16 cellular contexts compared by ENCODE assay signal in the genomic region with DNA sequence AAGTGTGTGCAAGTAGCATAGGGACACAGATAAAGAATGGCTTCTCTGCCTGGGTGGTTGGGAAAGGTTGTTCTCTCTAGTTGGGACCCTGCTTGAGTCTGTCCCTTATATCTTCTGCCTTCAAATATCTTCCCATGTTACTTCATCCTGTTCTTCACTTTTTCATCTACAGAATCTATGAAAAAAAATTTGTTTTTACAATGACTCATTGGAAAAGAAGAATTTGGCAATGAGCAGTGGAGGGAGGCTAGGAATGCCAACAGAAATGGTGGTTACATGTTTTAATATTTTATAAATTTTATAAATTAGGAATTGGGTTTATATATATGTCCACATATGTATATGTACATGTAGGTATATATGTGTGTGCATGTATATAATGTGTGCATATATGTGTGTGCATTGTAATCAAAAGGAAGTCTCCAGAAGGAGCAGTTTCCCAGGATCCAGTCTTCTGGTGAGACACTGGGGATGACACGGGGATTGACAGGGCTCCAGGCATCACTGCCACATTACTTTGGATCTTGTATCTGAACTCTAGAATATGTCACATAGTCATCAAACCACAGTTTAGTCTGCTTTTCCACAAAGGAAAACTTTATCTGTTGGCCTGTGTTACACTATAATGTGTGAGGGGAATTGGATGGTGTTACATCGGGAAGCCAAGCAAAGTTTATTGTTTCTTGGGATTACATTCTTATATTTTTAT.
A peak's percentile ranks its signal among the peaks of the same experiment; 100 is the strongest.
DNase-seq lines count a peak whose midpoint lies in the region; ATAC-seq and TF ChIP-seq lines count a peak whose summit lies in the region.
"Had no signal": no experiment of that assay in that cellular context is flagged by ENCODE, and none has a peak within 500 bp of the region (broad histone marks: within the 10 kb centered on the region; RNA-seq: fewer than 3 reads in every experiment).

No MANE protein-coding gene starts in this region.

- no peak overlapping the region for H2AFZ ChIP-seq in PC-9
- H2AFZ ChIP-seq in smooth muscle cell (ENCODE audit: low read depth), result no peak overlapping the region

- WGBS in smooth muscle cell (ENCODE audit: low lambda C conversion rate), result 29% methylated on average over 2 of the region's 2 CpGs

- H3K4me1 ChIP-seq in PC-9 (replicated peaks; ENCODE audit: insufficient read depth) (peaks cover 52% of the 10 kb centered on the region), smooth muscle cell (ENCODE audit: low read depth) (peaks cover 9% of the 10 kb centered on the region), mucosa of descending colon (ENCODE audit: low read depth) (peaks cover 13% of the 10 kb centered on the region)
- H3K4me1 ChIP-seq: SJCRH30 had no signal

- DNase-seq in GM03348 (ENCODE audit: low spot score) (peak; percentile 68), PC-9 (peak in 1 of 2 experiments; percentile 40), epithelial cell of esophagus (ENCODE audit: low read depth) (peak; percentile 44), smooth muscle cell (lab: John Stamatoyannopoulos, UW; ENCODE audit: unreplicated experiment) (no peak), mucosa of descending colon (no peak)
- DNase-seq in activated CD8-positive, alpha-beta T cell treated with anti-CD3 and anti-CD28 coated beads, Interleukin-2, amount 10 ng/mL, durations not matched to agents 7 days and 5 days, result no peak
- DNase-seq: activated CD4-positive, CD25-positive, alpha-beta regulatory T cell treated with anti-CD3 and anti-CD28 coated beads, Interleukin-2, amount 50 U/mL, for 72 hours; CD4-positive, CD25-positive, alpha-beta regulatory T cell; DMS79; hypothalamus; NCI-H146; SJCRH30; T-helper 9 cell; thyroid gland had no signal

- no peaks in the 10 kb centered on the region for H3K9me2 ChIP-seq in PC-9 (ENCODE audit: insufficient read depth)

- H3K27me3 Mint-ChIP-seq in activated CD8-positive, alpha-beta T cell treated with anti-CD3 and anti-CD28 coated beads, Interleukin-2, amount 10 ng/mL, durations not matched to agents 7 days and 5 days (ENCODE audit: low read depth), result no peaks in the 10 kb centered on the region
- H3K27me3 Mint-ChIP-seq: CD4-positive, CD25-positive, alpha-beta regulatory T cell had no signal

- intact Hi-C loops in PC-9 (cut with micrococcal nuclease; ENCODE audit: unreplicated experiment) (loop anchor here (10.0 kb wide), 1 partner anchor 486 kb away; no protein-coding TSS in a partner anchor), mucosa of descending colon (cut with DNase I, micrococcal nuclease) (no loop called here)

- peaks cover 3% of the 10 kb centered on the region; the same call in 1 of the 2 replicates for H3K9me3 ChIP-seq in PC-9 (ENCODE audit: insufficient read depth, low read depth)
- H3K9me3 ChIP-seq in smooth muscle cell (replicated peaks; ENCODE audit: low read depth), result no peaks in the 10 kb centered on the region
- no peaks in the 10 kb centered on the region for H3K9me3 ChIP-seq in mucosa of descending colon
- H3K9me3 ChIP-seq: SJCRH30, thyroid gland had no signal

- no peaks in the 10 kb centered on the region for H4K20me1 ChIP-seq in PC-9 (ENCODE audit: insufficient read depth)
- H4K20me1 ChIP-seq in smooth muscle cell (ENCODE audit: low read depth), result no peaks in the 10 kb centered on the region

- peaks cover 80% of the 10 kb centered on the region for H3K4me1 Mint-ChIP-seq in activated CD8-positive, alpha-beta T cell treated with anti-CD3 and anti-CD28 coated beads, Interleukin-2, amount 10 ng/mL, durations not matched to agents 7 days and 5 days (ENCODE audit: low read depth)

- H3K4me3 Mint-ChIP-seq in activated CD8-positive, alpha-beta T cell treated with anti-CD3 and anti-CD28 coated beads, Interleukin-2, amount 10 ng/mL, durations not matched to agents 7 days and 5 days, result no peak overlapping the region

- H3K36me3 ChIP-seq in PC-9 (ENCODE audit: low read depth) (no peaks in the 10 kb centered on the region), smooth muscle cell (ENCODE audit: low read depth) (no peaks in the 10 kb centered on the region), mucosa of descending colon (ENCODE audit: low read depth) (no peaks in the 10 kb centered on the region)
- H3K36me3 ChIP-seq: SJCRH30, thyroid gland had no signal

- no peak overlapping the region for H3K9ac ChIP-seq in smooth muscle cell (ENCODE audit: low read depth)
- H3K9ac ChIP-seq: KMS-11 had no signal

- H3K79me2 ChIP-seq in PC-9 (ENCODE audit: low read depth) (no peaks in the 10 kb centered on the region), smooth muscle cell (ENCODE audit: low read depth) (no peaks in the 10 kb centered on the region)

- peaks cover 24% of the 10 kb centered on the region; the same call in 1 of the 2 replicates for H3F3A ChIP-seq in PC-9 (ENCODE audit: insufficient read depth, low read depth)
- peaks cover 7% of the 10 kb centered on the region for H3F3A ChIP-seq in smooth muscle cell (ENCODE audit: low read depth)

- no peaks in the 10 kb centered on the region for H3K9me3 Mint-ChIP-seq in activated CD8-positive, alpha-beta T cell treated with anti-CD3 and anti-CD28 coated beads, Interleukin-2, amount 10 ng/mL, durations not matched to agents 7 days and 5 days (ENCODE audit: insufficient read depth)
- H3K9me3 Mint-ChIP-seq: CD4-positive, CD25-positive, alpha-beta regulatory T cell had no signal

- peaks cover 38% of the 10 kb centered on the region for H3K36me3 Mint-ChIP-seq in activated CD8-positive, alpha-beta T cell treated with anti-CD3 and anti-CD28 coated beads, Interleukin-2, amount 10 ng/mL, durations not matched to agents 7 days and 5 days (ENCODE audit: low read depth)

- no TSS peak for BruUV-seq in PC-9 (replicated peaks; lab: Mats Ljungman, UMichigan)

- POLR2A ChIA-PET in PC-9 (lab: Charles Lee; ENCODE audit: unreplicated experiment), result no interaction called here
- POLR2A ChIA-PET in activated CD8-positive, alpha-beta T cell treated with anti-CD3 and anti-CD28 coated beads, Interleukin-2, amount 10 ng/mL, durations not matched to agents 7 days and 5 days (lab: Charles Lee), result no interaction called here

- no peak overlapping the region for H3K4me3 ChIP-seq in PC-9
- no peak overlapping the region for H3K4me3 ChIP-seq in epithelial cell of esophagus (ENCODE audit: low read length)
- H3K4me3 ChIP-seq in smooth muscle cell, result no peak overlapping the region
- H3K4me3 ChIP-seq in mucosa of descending colon, result no peak overlapping the region
- H3K4me3 ChIP-seq: SJCRH30, thyroid gland had no signal

- CTCF ChIA-PET in PC-9 (lab: Charles Lee), result no interaction called here
- CTCF ChIA-PET in activated CD8-positive, alpha-beta T cell treated with anti-CD3 and anti-CD28 coated beads, Interleukin-2, amount 10 ng/mL, durations not matched to agents 7 days and 5 days (lab: Charles Lee), result interaction anchor here (1.0 to 8.7 kb wide), 3 partner anchors 16 to 77 kb away, joined by 3 to 87 read pairs (median 4); no protein-coding TSS in a partner anchor

- H3K27me3 ChIP-seq in PC-9 (ENCODE audit: insufficient read depth, low read depth) (no peaks in the 10 kb centered on the region), smooth muscle cell (ENCODE audit: low read depth) (no peaks in the 10 kb centered on the region)
- H3K27me3 ChIP-seq: SJCRH30, thyroid gland had no signal

- TF ChIP-seq CTCF in PC-9 (conservative IDR thresholded peaks at IDR 0.05), result no peak
- no peak for TF ChIP-seq CTCF in epithelial cell of esophagus (IDR thresholded peaks at IDR 0.05; ENCODE audit: insufficient read depth, low read depth, low read length, missing control alignments)
- no peak for TF ChIP-seq CTCF in smooth muscle cell (IDR thresholded peaks at IDR 0.05; ENCODE audit: borderline replicate concordance, insufficient read depth, poor library complexity, severe bottlenecking)
- TF ChIP-seq CTCF in mucosa of descending colon (IDR thresholded peaks at IDR 0.05), result no peak

- H3K4me2 ChIP-seq in PC-9 (peak overlapping the region; percentile 45), smooth muscle cell (peak overlapping the region; percentile 71)
- H3K4me2 ChIP-seq: KMS-11 had no signal

- H3K27ac ChIP-seq in PC-9, result no peak overlapping the region
- peak overlapping the region; percentile 71 for H3K27ac ChIP-seq in smooth muscle cell (ENCODE audit: low read depth)
- H3K27ac ChIP-seq: KMS-11, SJCRH30, thyroid gland had no signal

- ATAC-seq in mucosa of descending colon (no peak), GM21717 (IDR thresholded peaks at IDR 0.05; ENCODE audit: unreplicated experiment) (no peak)
- ATAC-seq in activated CD8-positive, alpha-beta T cell treated with anti-CD3 and anti-CD28 coated beads, Interleukin-2, amount 10 ng/mL, durations not matched to agents 7 days and 5 days, result no peak

- no peak overlapping the region for H3K27ac Mint-ChIP-seq in activated CD8-positive, alpha-beta T cell treated with anti-CD3 and anti-CD28 coated beads, Interleukin-2, amount 10 ng/mL, durations not matched to agents 7 days and 5 days

Comparison
In these comparisons a context has a peak if more than half of its experiments do, and no peak if none do; other contexts are left out.
1. DNase-seq: peak in GM03348 (single experiment) and epithelial cell of esophagus (single experiment); none in smooth muscle cell (single experiment), mucosa of descending colon (0 of 3) and activated CD8-positive, alpha-beta T cell treated with anti-CD3 and anti-CD28 coated beads, Interleukin-2, amount 10 ng/mL, durations not matched to agents 7 days and 5 days (single experiment).